In genomic region chr3:192816274-192816853, GRCh38 we compare ENCODE assay signal across 9 cellular contexts.
DNase-seq lines count a peak whose midpoint lies in the region; ATAC-seq, FAIRE-seq and TF ChIP-seq lines count a peak whose summit lies in the region.
"Had no signal": no experiment of that assay in that cellular context is flagged by ENCODE, and none has a peak within 500 bp of the region (broad histone marks: within the 10 kb centered on the region; RNA-seq: fewer than 3 reads in every experiment).

No MANE protein-coding gene starts in this region.

- DNase-seq in EL (peak; percentile 73), Kasumi-1 (lab: John Stamatoyannopoulos, UW) (peak; percentile 74 to 80), PC-9 (peak; percentile 29 to 67), endothelial cell (ENCODE audit: low spot score) (peak; percentile 14), pancreas (peak in 1 of 6 donors; percentile 23), activated gamma-delta T cell (lab: John Stamatoyannopoulos, UW) (no peak)
- DNase-seq in activated CD8-positive, alpha-beta memory T cell treated with anti-CD3 and anti-CD28 coated beads, Interleukin-2, amount 50 U/mL, for 48 hours, result no peak
- no peak for DNase-seq in stimulated activated CD4-positive, alpha-beta T cell treated with anti-CD3 and anti-CD28 coated beads, Interleukin-2, amount 100 ng/mL, for 24 hours

- no peak overlapping the region for H3K27ac Mint-ChIP-seq in endothelial cell (ENCODE audit: unreplicated experiment)

- H3K27ac ChIP-seq in PC-9, result no peak overlapping the region
- no peak overlapping the region for H3K27ac ChIP-seq in pancreas
- H3K27ac ChIP-seq: skin epidermis had no signal

- no TSS peak for BruUV-seq in PC-9 (replicated peaks; lab: Mats Ljungman, UMichigan)

- peak; percentile 96 for TF ChIP-seq CTCF in PC-9 (conservative IDR thresholded peaks at IDR 0.05)
- peak; percentile 96 for TF ChIP-seq CTCF in endothelial cell (IDR thresholded peaks at IDR 0.05; ENCODE audit: unreplicated experiment)
- TF ChIP-seq CTCF in pancreas (IDR thresholded peaks at IDR 0.05), result peak; percentile 28 to 70 (median 60)

- H4K20me1 ChIP-seq in PC-9 (ENCODE audit: insufficient read depth), result peaks cover 47% of the 10 kb centered on the region

- H3K4me3 ChIP-seq in PC-9, result no peak overlapping the region
- H3K4me3 ChIP-seq in pancreas, result no peak overlapping the region
- H3K4me3 ChIP-seq: skin epidermis had no signal

- H3K9me2 ChIP-seq in PC-9 (ENCODE audit: insufficient read depth), result no peaks in the 10 kb centered on the region

- H3K79me2 ChIP-seq in PC-9 (ENCODE audit: low read depth), result no peaks in the 10 kb centered on the region

- H3K9me3 Mint-ChIP-seq in endothelial cell (ENCODE audit: unreplicated experiment), result no peaks in the 10 kb centered on the region

- H3K36me3 ChIP-seq in PC-9 (ENCODE audit: low read depth) (no peaks in the 10 kb centered on the region), pancreas (no peaks in the 10 kb centered on the region)

- H3K4me1 Mint-ChIP-seq in endothelial cell (ENCODE audit: unreplicated experiment), result no peaks in the 10 kb centered on the region

- H2AFZ ChIP-seq in PC-9, result no peak overlapping the region

- no peak overlapping the region for H3K4me3 Mint-ChIP-seq in endothelial cell (ENCODE audit: unreplicated experiment)

- no peaks in the 10 kb centered on the region for H3K36me3 Mint-ChIP-seq in endothelial cell (ENCODE audit: low read depth, unreplicated experiment)

- H3F3A ChIP-seq in PC-9 (ENCODE audit: insufficient read depth, low read depth), result peaks cover 19% of the 10 kb centered on the region

- POLR2A ChIA-PET in PC-9 (lab: Charles Lee; ENCODE audit: unreplicated experiment), result interaction anchor here (0.6 to 0.7 kb wide), 3 partner anchors 67 to 1499 kb away, joined by 4 to 17 read pairs (median 5); no protein-coding TSS in a partner anchor

- CTCF ChIA-PET in PC-9 (lab: Charles Lee), result interaction anchor here (0.5 to 2.2 kb wide), 5 partner anchors 63 to 685 kb away, joined by 3 to 7 read pairs (median 3); no protein-coding TSS in a partner anchor

- FAIRE-seq in pancreas (lab: Jason Lieb, UNC), result peak; percentile 51

- H3K4me2 ChIP-seq in PC-9, result no peak overlapping the region

- H3K27me3 ChIP-seq in PC-9 (ENCODE audit: insufficient read depth, low read depth) (no peaks in the 10 kb centered on the region), pancreas (no peaks in the 10 kb centered on the region)

- intact Hi-C loops in PC-9 (cut with micrococcal nuclease; ENCODE audit: unreplicated experiment), result loop anchor here (1.0 to 5.0 kb wide), 6 partner anchors 102 to 756 kb away; no protein-coding TSS in a partner anchor
- intact Hi-C loops in pancreas (cut with DNase I), result loop anchor here (5.0 to 10.0 kb wide), 3 partner anchors 218 to 758 kb away; no protein-coding TSS in a partner anchor

- peak; percentile 60 to 80 (median 73) for ATAC-seq in pancreas

- H3K4me1 ChIP-seq in PC-9 (replicated peaks; ENCODE audit: insufficient read depth), result peaks cover 19% of the 10 kb centered on the region
- H3K4me1 ChIP-seq in pancreas, result no peaks in the 10 kb centered on the region

- H3K27me3 Mint-ChIP-seq in endothelial cell (ENCODE audit: unreplicated experiment), result no peaks in the 10 kb centered on the region

- WGBS in pancreas, 2 donors, result 44 to 51% methylated on average over 7 of the region's 7 CpGs

- H3K9me3 ChIP-seq in PC-9 (ENCODE audit: insufficient read depth, low read depth) (no peaks in the 10 kb centered on the region), pancreas (no peaks in the 10 kb centered on the region)

Comparison
In these comparisons a context has a peak if more than half of its experiments do, and no peak if none do; other contexts are left out.
1. DNase-seq: peak in EL (single experiment), Kasumi-1 (2 of 2), PC-9 (2 of 2) and endothelial cell (single experiment); none in activated CD8-positive, alpha-beta memory T cell treated with anti-CD3 and anti-CD28 coated beads, Interleukin-2, amount 50 U/mL, for 48 hours (single experiment), activated gamma-delta T cell (single experiment) and stimulated activated CD4-positive, alpha-beta T cell treated with anti-CD3 and anti-CD28 coated beads, Interleukin-2, amount 100 ng/mL, for 24 hours (0 of 2).
2. Peak in every context shown above with its lines, with median percentiles within 50 percentile points of each other: CTCF ChIP-seq.